In the genomic region with DNA sequence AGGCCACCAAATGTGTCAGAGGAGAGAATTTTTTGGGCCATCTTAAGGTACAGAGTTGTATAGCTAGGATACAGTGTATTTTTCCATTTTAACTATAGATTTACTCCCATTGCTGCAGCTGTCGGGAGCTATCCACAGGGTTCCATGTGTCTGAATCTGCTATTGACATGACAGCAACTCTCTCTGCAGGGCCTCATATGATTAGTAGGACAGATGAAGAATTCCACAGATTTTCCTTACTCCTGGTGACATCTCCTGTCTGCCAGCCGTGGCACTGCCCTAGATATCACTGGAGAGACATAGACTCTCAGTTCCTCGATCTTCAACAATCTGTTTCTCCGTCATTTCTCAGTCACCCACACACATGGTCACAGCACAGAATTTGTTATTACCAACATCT, we compare ENCODE assay signal across 8 cellular contexts.
"Had no signal": no experiment of that assay in that cellular context is flagged by ENCODE, and none has a peak within 500 bp of the region (broad histone marks: within the 10 kb centered on the region; RNA-seq: fewer than 3 reads in every experiment).

No MANE protein-coding gene starts in this region.

- FAIRE-seq: HTR-8/SVneo had no signal

- H3K27ac ChIP-seq: GM23248 had no signal

- H3K9me3 ChIP-seq: HAP-1 had no signal

- ATAC-seq: HCT116 had no signal

- H3K36me3 ChIP-seq: HAP-1 had no signal

- H2AFZ ChIP-seq: GM23248 had no signal

- H3K4me1 ChIP-seq: HAP-1 had no signal

- H3K4me3 ChIP-seq: GM23248, HAP-1 had no signal

- H3K9ac ChIP-seq: GM23248 had no signal

- DNase-seq: GM23248, GOT3, H7, HFFc6, KBM-7 had no signal
